ENCODE assay signal across 29 cellular contexts in the genomic region with DNA sequence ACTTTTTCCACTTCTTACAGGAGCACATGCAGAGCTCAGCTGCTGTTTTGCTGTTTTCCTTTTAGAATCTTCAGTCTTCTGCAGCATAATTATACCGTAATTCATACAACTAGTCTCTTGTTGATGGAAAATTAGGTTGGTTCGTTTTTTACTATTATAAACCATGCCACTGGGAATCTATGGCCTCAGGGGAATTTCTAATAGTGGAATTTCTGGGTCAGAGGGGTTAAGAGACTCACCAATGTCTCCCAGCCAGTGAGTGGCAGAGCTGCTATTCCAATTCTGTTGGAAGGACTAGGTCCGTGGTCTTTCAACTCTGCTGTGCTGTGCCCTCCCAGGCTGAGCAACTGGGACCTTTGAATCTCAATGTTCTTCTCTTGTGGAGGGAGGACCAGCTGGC.
"Had no signal": no experiment of that assay in that cellular context is flagged by ENCODE, and none has a peak within 500 bp of the region (broad histone marks: within the 10 kb centered on the region; RNA-seq: fewer than 3 reads in every experiment).

No MANE protein-coding gene starts in this region.

- H3K36me3 ChIP-seq: brain microvascular endothelial cell, gastroesophageal sphincter, right atrium auricular region, stomach, uterus had no signal

- H3K9me3 ChIP-seq: gastroesophageal sphincter, psoas muscle, right atrium auricular region, stomach, testis, uterus had no signal

- H2AFZ ChIP-seq: parathyroid adenoma had no signal

- H3K36me3 Mint-ChIP-seq: activated naive CD8-positive, alpha-beta T cell treated with anti-CD3 and anti-CD28 coated beads for 36 hours; naive thymus-derived CD4-positive, alpha-beta T cell; stimulated activated naive B cell treated with anti-CD40 and anti-IgM and Interleukin-4, amounts not matched to agents 10 μg/mL and 1 μg/mL and 100 μg/mL, for 72 hours; type B pancreatic cell had no signal

- H3K27me3 ChIP-seq: brain microvascular endothelial cell, gastroesophageal sphincter, right atrium auricular region, stomach, testis, uterus had no signal

- H3K4me1 ChIP-seq: parathyroid adenoma, testis, uterus had no signal

- H3K27ac Mint-ChIP-seq: activated naive CD4-positive, alpha-beta T cell treated with anti-CD3 and anti-CD28 coated beads for 36 hours; activated naive CD8-positive, alpha-beta T cell treated with anti-CD3 and anti-CD28 coated beads for 36 hours; activated T-helper 1 cell treated with anti-CD3 and anti-CD28 coated beads, Interleukin-12 subunit alpha, Interleukin-12 subunit beta, Interleukin-2, Interleukin-4 antibody, amounts not matched to agents 30 ng/mL and 10 ng/mL and 1 ng/mL, durations not matched to agents 14 hours and 24 hours and 36 hours; effector memory CD8-positive, alpha-beta T cell; naive thymus-derived CD4-positive, alpha-beta T cell; stimulated activated naive B cell treated with anti-CD40 and anti-IgM and Interleukin-4, amounts not matched to agents 10 μg/mL and 1 μg/mL and 100 μg/mL, for 72 hours; T-helper 2 cell treated with Interferon-gamma antibody and Interleukin-4, amounts not matched to agents 5 μg/mL and 100 μg/mL, for 36 hours; type B pancreatic cell had no signal

- H3K4me3 Mint-ChIP-seq: activated naive CD4-positive, alpha-beta T cell treated with anti-CD3 and anti-CD28 coated beads for 36 hours; activated naive CD8-positive, alpha-beta T cell treated with anti-CD3 and anti-CD28 coated beads for 36 hours; activated T-helper 1 cell treated with anti-CD3 and anti-CD28 coated beads, Interleukin-12 subunit alpha, Interleukin-12 subunit beta, Interleukin-2, Interleukin-4 antibody, amounts not matched to agents 30 ng/mL and 10 ng/mL and 1 ng/mL, durations not matched to agents 14 hours and 24 hours and 36 hours; effector memory CD8-positive, alpha-beta T cell; naive thymus-derived CD4-positive, alpha-beta T cell; stimulated activated naive B cell treated with anti-CD40 and anti-IgM and Interleukin-4, amounts not matched to agents 10 μg/mL and 1 μg/mL and 100 μg/mL, for 72 hours; T-helper 2 cell treated with Interferon-gamma antibody and Interleukin-4, amounts not matched to agents 5 μg/mL and 100 μg/mL, for 36 hours; type B pancreatic cell had no signal

- H3K9ac ChIP-seq: parathyroid adenoma had no signal

- H3K79me2 ChIP-seq: parathyroid adenoma had no signal

- DNase-seq: activated CD4-positive, alpha-beta T cell treated with anti-CD3 and anti-CD28 coated beads for 48 hours; activated CD4-positive, alpha-beta T cell treated with anti-CD3 and anti-CD28 coated beads, Interleukin-2, amount 50 U/mL, for 48 hours; activated CD8-positive, alpha-beta memory T cell treated with anti-CD3 and anti-CD28 coated beads for 24 hours; activated effector memory CD4-positive, alpha-beta T cell treated with anti-CD3 and anti-CD28 coated beads, Interleukin-2, amount 50 U/mL, for 16 hours; activated naive CD4-positive, alpha-beta T cell treated with anti-CD3 and anti-CD28 coated beads for 36 hours; activated naive CD8-positive, alpha-beta T cell treated with anti-CD3 and anti-CD28 coated beads for 36 hours; brain microvascular endothelial cell; effector memory CD8-positive, alpha-beta T cell; erythroblast; hippocampal formation; midbrain; naive thymus-derived CD4-positive, alpha-beta T cell; nucleus accumbens; psoas muscle; stimulated activated CD4-positive, alpha-beta T cell treated with anti-CD3 and anti-CD28 coated beads, Interleukin-15, amount 100 ng/mL, for 24 hours; stimulated activated CD4-positive, alpha-beta T cell treated with anti-CD3 and anti-CD28 coated beads, Interleukin-2, amount 100 ng/mL, for 24 hours; stimulated activated naive B cell treated with anti-CD40 and anti-IgM and Interleukin-4, amounts not matched to agents 10 μg/mL and 1 μg/mL and 100 μg/mL, for 72 hours; stomach; T-helper 1 cell; testis; uterus had no signal

- H3K9me3 Mint-ChIP-seq: activated naive CD4-positive, alpha-beta T cell treated with anti-CD3 and anti-CD28 coated beads for 36 hours; activated naive CD8-positive, alpha-beta T cell treated with anti-CD3 and anti-CD28 coated beads for 36 hours; activated T-helper 1 cell treated with anti-CD3 and anti-CD28 coated beads, Interleukin-12 subunit alpha, Interleukin-12 subunit beta, Interleukin-2, Interleukin-4 antibody, amounts not matched to agents 30 ng/mL and 10 ng/mL and 1 ng/mL, durations not matched to agents 14 hours and 24 hours and 36 hours; effector memory CD8-positive, alpha-beta T cell; stimulated activated naive B cell treated with anti-CD40 and anti-IgM and Interleukin-4, amounts not matched to agents 10 μg/mL and 1 μg/mL and 100 μg/mL, for 72 hours; T-helper 2 cell treated with Interferon-gamma antibody and Interleukin-4, amounts not matched to agents 5 μg/mL and 100 μg/mL, for 36 hours; type B pancreatic cell had no signal

- H3K27ac ChIP-seq: brain microvascular endothelial cell, coronary artery, gastroesophageal sphincter, parathyroid adenoma, psoas muscle, right atrium auricular region, stomach, testis, uterus, VCaP had no signal

- H3K4me1 Mint-ChIP-seq: activated naive CD8-positive, alpha-beta T cell treated with anti-CD3 and anti-CD28 coated beads for 36 hours; naive thymus-derived CD4-positive, alpha-beta T cell had no signal

- H3K4me3 ChIP-seq: coronary artery, gastroesophageal sphincter, psoas muscle, right atrium auricular region, stomach, testis, uterus had no signal
